In the genomic region with DNA sequence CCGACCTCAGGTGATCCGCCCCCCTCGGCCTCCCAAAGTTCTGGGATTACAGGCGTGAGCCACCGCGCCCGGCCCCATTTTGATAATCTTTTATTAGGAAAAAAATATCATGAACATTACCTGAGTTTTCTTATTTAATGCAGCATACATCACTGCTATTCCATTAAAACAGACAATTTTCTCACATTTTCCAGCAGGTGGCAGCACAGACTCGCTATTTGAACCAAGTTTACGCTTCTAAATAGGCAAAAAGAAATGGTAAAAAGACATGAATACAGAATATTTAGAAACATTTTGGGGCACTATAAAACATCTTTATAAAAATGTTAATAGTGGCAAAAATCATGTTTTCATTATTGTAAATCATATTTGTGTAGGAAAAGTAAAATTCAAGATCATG, we compare ENCODE assay signal across 9 cellular contexts.
A peak's percentile ranks its signal among the peaks of the same experiment; 100 is the strongest.
DNase-seq lines count a peak whose midpoint lies in the region; ATAC-seq, FAIRE-seq and TF ChIP-seq lines count a peak whose summit lies in the region.
"Had no signal": no experiment of that assay in that cellular context is flagged by ENCODE, and none has a peak within 500 bp of the region (broad histone marks: within the 10 kb centered on the region; RNA-seq: fewer than 3 reads in every experiment).

No MANE protein-coding gene starts in this region.

- H3K36me3 Mint-ChIP-seq in CD14-positive monocyte: no peaks in the 10 kb centered on the region
- H3K36me3 Mint-ChIP-seq: T-cell had no signal

- DNase-seq in CD14-positive monocyte (ENCODE audit: low spot score) (no peak), HTR-8/SVneo (ENCODE audit: insufficient read length, low spot score) (peak; percentile 10), SHP77 treated with DMSO at 0.1 percent for 48 hours (lab: John Stamatoyannopoulos, UW) (peak; percentile 75), dedifferentiated amniotic fluid mesenchymal stem cell (ENCODE audit: extremely low spot score) (peak; percentile 40), middle frontal gyrus (ENCODE audit: extremely low spot score, low spot score) (peak; percentile 52), NCI-H2029 treated with DMSO at 0.1 percent for 48 hours (lab: John Stamatoyannopoulos, UW) (no peak)
- no peak for DNase-seq in stimulated activated naive CD4-positive, alpha-beta T cell treated with Interleukin-2 at 50 U/mL for 16 hours (lab: John Stamatoyannopoulos, UW)

- intact Hi-C loops in CD14-positive monocyte (cut with micrococcal nuclease): loop anchor here (10.0 kb wide), 1 partner anchor 909 kb away; no protein-coding TSS in a partner anchor

- H3K4me3 Mint-ChIP-seq in CD14-positive monocyte: no peak overlapping the region
- H3K4me3 Mint-ChIP-seq: T-cell had no signal

- no peak overlapping the region for H3K27ac Mint-ChIP-seq in CD14-positive monocyte
- H3K27ac Mint-ChIP-seq: T-cell had no signal

- no peaks in the 10 kb centered on the region for H3K4me1 Mint-ChIP-seq in CD14-positive monocyte
- H3K4me1 Mint-ChIP-seq: T-cell had no signal

- TF ChIP-seq CTCF in CD14-positive monocyte (IDR thresholded peaks at IDR 0.05): peak; percentile 72

- peaks cover 0 to 3% (median 0%) of the 10 kb centered on the region in 3 donors for H3K27me3 Mint-ChIP-seq in CD14-positive monocyte (ENCODE audit: low read depth in 3 of 3)
- H3K27me3 Mint-ChIP-seq: T-cell had no signal

- no peak for FAIRE-seq in HTR-8/SVneo (lab: Jason Lieb, UNC)

- H3K9me3 Mint-ChIP-seq in CD14-positive monocyte: peaks cover 0 to 9% (median 2%) of the 10 kb centered on the region in 7 donors
- H3K9me3 Mint-ChIP-seq: T-cell had no signal

- peak; percentile 76 for ATAC-seq in GM18511 (IDR thresholded peaks at IDR 0.05; ENCODE audit: unreplicated experiment)
- ATAC-seq: T-cell had no signal

Comparison
In these comparisons a context has a peak if more than half of its experiments do, and no peak if none do; other contexts are left out.
1. DNase-seq: peak in HTR-8/SVneo (single experiment), SHP77 treated with DMSO at 0.1 percent for 48 hours (single experiment), dedifferentiated amniotic fluid mesenchymal stem cell (single experiment) and middle frontal gyrus (single experiment); none in CD14-positive monocyte (single experiment), stimulated activated naive CD4-positive, alpha-beta T cell treated with Interleukin-2 at 50 U/mL for 16 hours (single experiment) and NCI-H2029 treated with DMSO at 0.1 percent for 48 hours (single experiment).